In the genomic region with DNA sequence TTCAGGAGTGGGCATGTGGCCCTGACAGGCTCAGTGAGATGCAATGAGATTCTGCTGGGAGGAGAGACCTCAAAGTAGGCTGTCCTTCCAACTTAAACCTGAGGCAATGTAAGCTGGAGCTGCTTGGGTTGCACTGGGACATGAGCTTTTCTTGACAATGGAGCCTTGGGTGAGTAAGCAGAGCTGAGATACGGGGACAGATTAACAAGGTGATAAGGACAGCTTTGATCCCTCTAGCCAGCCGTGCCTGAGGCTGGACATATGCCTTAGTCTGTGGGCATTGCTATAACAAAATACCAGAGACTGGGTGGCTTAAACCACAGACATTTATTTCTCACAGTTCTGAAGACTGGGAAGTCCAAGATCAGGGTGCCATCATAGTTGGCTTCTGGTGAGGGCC, we compare ENCODE assay signal across 1 cellular context.
TF ChIP-seq lines count a peak whose summit lies in the region.

No MANE protein-coding gene starts in this region.

TF ChIP-seq in GM23338, 12 proteins besides CTCF, POLR2A, EP300 and RAD21 (continued from another document):
- TF ChIP-seq, protein P1, sequence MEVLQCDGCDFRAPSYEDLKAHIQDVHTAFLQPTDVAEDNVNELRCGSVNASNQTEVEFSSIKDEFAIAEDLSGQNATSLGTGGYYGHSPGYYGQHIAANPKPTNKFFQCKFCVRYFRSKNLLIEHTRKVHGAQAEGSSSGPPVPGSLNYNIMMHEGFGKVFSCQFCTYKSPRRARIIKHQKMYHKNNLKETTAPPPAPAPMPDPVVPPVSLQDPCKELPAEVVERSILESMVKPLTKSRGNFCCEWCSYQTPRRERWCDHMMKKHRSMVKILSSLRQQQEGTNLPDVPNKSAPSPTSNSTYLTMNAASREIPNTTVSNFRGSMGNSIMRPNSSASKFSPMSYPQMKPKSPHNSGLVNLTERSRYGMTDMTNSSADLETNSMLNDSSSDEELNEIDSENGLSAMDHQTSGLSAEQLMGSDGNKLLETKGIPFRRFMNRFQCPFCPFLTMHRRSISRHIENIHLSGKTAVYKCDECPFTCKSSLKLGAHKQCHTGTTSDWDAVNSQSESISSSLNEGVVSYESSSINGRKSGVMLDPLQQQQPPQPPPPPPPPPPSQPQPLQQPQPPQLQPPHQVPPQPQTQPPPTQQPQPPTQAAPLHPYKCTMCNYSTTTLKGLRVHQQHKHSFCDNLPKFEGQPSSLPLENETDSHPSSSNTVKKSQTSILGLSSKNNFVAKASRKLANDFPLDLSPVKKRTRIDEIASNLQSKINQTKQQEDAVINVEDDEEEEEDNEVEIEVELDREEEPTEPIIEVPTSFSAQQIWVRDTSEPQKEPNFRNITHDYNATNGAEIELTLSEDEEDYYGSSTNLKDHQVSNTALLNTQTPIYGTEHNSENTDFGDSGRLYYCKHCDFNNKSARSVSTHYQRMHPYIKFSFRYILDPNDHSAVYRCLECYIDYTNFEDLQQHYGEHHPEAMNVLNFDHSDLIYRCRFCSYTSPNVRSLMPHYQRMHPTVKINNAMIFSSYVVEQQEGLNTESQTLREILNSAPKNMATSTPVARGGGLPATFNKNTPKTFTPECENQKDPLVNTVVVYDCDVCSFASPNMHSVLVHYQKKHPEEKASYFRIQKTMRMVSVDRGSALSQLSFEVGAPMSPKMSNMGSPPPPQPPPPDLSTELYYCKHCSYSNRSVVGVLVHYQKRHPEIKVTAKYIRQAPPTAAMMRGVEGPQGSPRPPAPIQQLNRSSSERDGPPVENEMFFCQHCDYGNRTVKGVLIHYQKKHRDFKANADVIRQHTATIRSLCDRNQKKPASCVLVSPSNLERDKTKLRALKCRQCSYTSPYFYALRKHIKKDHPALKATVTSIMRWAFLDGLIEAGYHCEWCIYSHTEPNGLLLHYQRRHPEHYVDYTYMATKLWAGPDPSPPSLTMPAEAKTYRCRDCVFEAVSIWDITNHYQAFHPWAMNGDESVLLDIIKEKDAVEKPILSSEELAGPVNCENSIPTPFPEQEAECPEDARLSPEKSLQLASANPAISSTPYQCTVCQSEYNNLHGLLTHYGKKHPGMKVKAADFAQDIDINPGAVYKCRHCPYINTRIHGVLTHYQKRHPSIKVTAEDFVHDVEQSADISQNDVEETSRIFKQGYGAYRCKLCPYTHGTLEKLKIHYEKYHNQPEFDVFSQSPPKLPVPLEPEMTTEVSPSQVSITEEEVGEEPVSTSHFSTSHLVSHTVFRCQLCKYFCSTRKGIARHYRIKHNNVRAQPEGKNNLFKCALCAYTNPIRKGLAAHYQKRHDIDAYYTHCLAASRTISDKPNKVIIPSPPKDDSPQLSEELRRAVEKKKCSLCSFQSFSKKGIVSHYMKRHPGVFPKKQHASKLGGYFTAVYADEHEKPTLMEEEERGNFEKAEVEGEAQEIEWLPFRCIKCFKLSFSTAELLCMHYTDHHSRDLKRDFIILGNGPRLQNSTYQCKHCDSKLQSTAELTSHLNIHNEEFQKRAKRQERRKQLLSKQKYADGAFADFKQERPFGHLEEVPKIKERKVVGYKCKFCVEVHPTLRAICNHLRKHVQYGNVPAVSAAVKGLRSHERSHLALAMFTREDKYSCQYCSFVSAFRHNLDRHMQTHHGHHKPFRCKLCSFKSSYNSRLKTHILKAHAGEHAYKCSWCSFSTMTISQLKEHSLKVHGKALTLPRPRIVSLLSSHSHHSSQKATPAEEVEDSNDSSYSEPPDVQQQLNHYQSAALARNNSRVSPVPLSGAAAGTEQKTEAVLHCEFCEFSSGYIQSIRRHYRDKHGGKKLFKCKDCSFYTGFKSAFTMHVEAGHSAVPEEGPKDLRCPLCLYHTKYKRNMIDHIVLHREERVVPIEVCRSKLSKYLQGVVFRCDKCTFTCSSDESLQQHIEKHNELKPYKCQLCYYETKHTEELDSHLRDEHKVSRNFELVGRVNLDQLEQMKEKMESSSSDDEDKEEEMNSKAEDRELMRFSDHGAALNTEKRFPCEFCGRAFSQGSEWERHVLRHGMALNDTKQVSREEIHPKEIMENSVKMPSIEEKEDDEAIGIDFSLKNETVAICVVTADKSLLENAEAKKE (CRISPR knock-in tag; IDR thresholded peaks at IDR 0.05), result no peak
- TF ChIP-seq ZNF114 (CRISPR knock-in tag; IDR thresholded peaks at IDR 0.05) (no peak), CREB1 (CRISPR knock-in tag; IDR thresholded peaks at IDR 0.05; ENCODE audit: low read depth) (no peak), NANOG (IDR thresholded peaks at IDR 0.05; ENCODE audit: borderline replicate concordance) (no peak)
